Comparison of ENCODE assay signal across 16 cellular contexts in genomic region chr17:62674841-62675240, GRCh38. TPM values are rescaled to one million over a fixed set of nuclear protein-coding genes. Genes with fewer than 3 reads are reported as not detected.
DNase-seq lines count a peak whose midpoint lies in the region; ATAC-seq lines count a peak whose summit lies in the region.
"Had no signal": no experiment of that assay in that cellular context is flagged by ENCODE, and none has a peak within 500 bp of the region (broad histone marks: within the 10 kb centered on the region; RNA-seq: fewer than 3 reads in every experiment).

No MANE protein-coding gene starts in this region.

- no peak overlapping the region for H3K4me3 Mint-ChIP-seq in CD4-positive, alpha-beta memory T cell
- H3K4me3 Mint-ChIP-seq in activated CD8-positive, alpha-beta memory T cell treated with anti-CD3 and anti-CD28 coated beads, Interleukin-2, amount 10 ng/mL, durations not matched to agents 7 days and 5 days: no peak overlapping the region
- H3K4me3 Mint-ChIP-seq: CD4-positive, CD25-positive, alpha-beta regulatory T cell; IgD-negative memory B cell had no signal

- peaks cover 57% of the 10 kb centered on the region for H3K79me1 ChIP-seq in mesenchymal stem cell (replicated peaks; ENCODE audit: low read length, poor library complexity, severe bottlenecking)

- H3K14ac ChIP-seq in mesenchymal stem cell (ENCODE audit: low read length in 2 of 2): no peak overlapping the region

- no peak for ATAC-seq in right cardiac atrium
- ATAC-seq in Right ventricle myocardium inferior: no peak
- ATAC-seq in activated CD8-positive, alpha-beta memory T cell treated with anti-CD3 and anti-CD28 coated beads, Interleukin-2, amount 10 ng/mL, durations not matched to agents 7 days and 5 days: no peak
- no peak for ATAC-seq in HG03442 (IDR thresholded peaks at IDR 0.05; ENCODE audit: unreplicated experiment)

- peaks cover 0 to 3% of the 10 kb centered on the region in 2 donors for H3K36me3 Mint-ChIP-seq in CD4-positive, alpha-beta memory T cell
- H3K36me3 Mint-ChIP-seq in activated CD8-positive, alpha-beta memory T cell treated with anti-CD3 and anti-CD28 coated beads, Interleukin-2, amount 10 ng/mL, durations not matched to agents 7 days and 5 days: no peaks in the 10 kb centered on the region
- H3K36me3 Mint-ChIP-seq: CD4-positive, CD25-positive, alpha-beta regulatory T cell; IgD-negative memory B cell had no signal

- no peak overlapping the region for H3K4ac ChIP-seq in mesenchymal stem cell (ENCODE audit: low read depth in 1 of 2, low read length in 2 of 2)

- no peak overlapping the region for H4K91ac ChIP-seq in mesenchymal stem cell (ENCODE audit: low read length)

- H3K4me1 Mint-ChIP-seq in CD4-positive, alpha-beta memory T cell: peaks cover 0 to 4% (median 3%) of the 10 kb centered on the region in 4 donors
- no peaks in the 10 kb centered on the region for H3K4me1 Mint-ChIP-seq in activated CD8-positive, alpha-beta memory T cell treated with anti-CD3 and anti-CD28 coated beads, Interleukin-2, amount 10 ng/mL, durations not matched to agents 7 days and 5 days

- WGBS in right cardiac atrium: 83% methylated on average over 3 of the region's 3 CpGs
- WGBS in mesenchymal stem cell: 100% methylated on average over 2 of the region's 3 CpGs

- no peak overlapping the region for H3K4me2 ChIP-seq in mesenchymal stem cell (ENCODE audit: low read length, poor library complexity, severe bottlenecking)
- H3K4me2 ChIP-seq: BLaER1 treated with 17β-estradiol and CSF1 and Interleukin-3, amounts not matched to agents 10 nM and 100 nM had no signal

- POLR2A ChIA-PET in CD4-positive, alpha-beta memory T cell (lab: Charles Lee; ENCODE audit: partially characterized antibody): no interaction called here

- H2BK5ac ChIP-seq in mesenchymal stem cell (ENCODE audit: low read depth, low read length, poor library complexity, severe bottlenecking): no peak overlapping the region

- H3K9ac ChIP-seq in mesenchymal stem cell (ENCODE audit: low read length): peak overlapping the region; percentile 15
- H3K9ac ChIP-seq: GM23248 had no signal

- no peak overlapping the region for H3K18ac ChIP-seq in mesenchymal stem cell (ENCODE audit: low read depth in 1 of 2, low read length in 2 of 2)

- no peaks in the 10 kb centered on the region for H3K9me3 Mint-ChIP-seq in CD4-positive, alpha-beta memory T cell
- no peaks in the 10 kb centered on the region for H3K9me3 Mint-ChIP-seq in activated CD8-positive, alpha-beta memory T cell treated with anti-CD3 and anti-CD28 coated beads, Interleukin-2, amount 10 ng/mL, durations not matched to agents 7 days and 5 days (ENCODE audit: low read depth)
- H3K9me3 Mint-ChIP-seq: CD4-positive, CD25-positive, alpha-beta regulatory T cell; IgD-negative memory B cell had no signal

- no peak overlapping the region for H3K4me3 ChIP-seq in right cardiac atrium (ENCODE audit: low read length)
- no peak overlapping the region for H3K4me3 ChIP-seq in mesenchymal stem cell (ENCODE audit: insufficient read depth in 1 of 2, low read depth in 1 of 2, low read length in 2 of 2)
- no peak overlapping the region for H3K4me3 ChIP-seq in CD4-positive, alpha-beta memory T cell (ENCODE audit: low read length in 2 of 2)
- H3K4me3 ChIP-seq: BLaER1 treated with 17β-estradiol and CSF1 and Interleukin-3, amounts not matched to agents 10 nM and 100 nM; GM23248 had no signal

- no peak overlapping the region for H2BK120ac ChIP-seq in mesenchymal stem cell (ENCODE audit: low read depth, low read length)

- no peak overlapping the region for H3K23ac ChIP-seq in mesenchymal stem cell (ENCODE audit: low read length in 2 of 2)

- no peak overlapping the region for H3K27ac Mint-ChIP-seq in CD4-positive, alpha-beta memory T cell
- no peak overlapping the region for H3K27ac Mint-ChIP-seq in activated CD8-positive, alpha-beta memory T cell treated with anti-CD3 and anti-CD28 coated beads, Interleukin-2, amount 10 ng/mL, durations not matched to agents 7 days and 5 days
- H3K27ac Mint-ChIP-seq: IgD-negative memory B cell had no signal

- H3K4me1 ChIP-seq in right cardiac atrium (ENCODE audit: control insufficient read depth, insufficient read depth, low read length) (no peaks in the 10 kb centered on the region), mesenchymal stem cell (ENCODE audit: control insufficient read depth, insufficient read depth, low read depth, low read length) (peaks cover 6% of the 10 kb centered on the region)
- H3K4me1 ChIP-seq in CD4-positive, alpha-beta memory T cell (ENCODE audit: insufficient read depth, low read length): no peaks in the 10 kb centered on the region

- no peaks in the 10 kb centered on the region for H3K9me3 ChIP-seq in right cardiac atrium (ENCODE audit: control insufficient read depth, low read length)
- H3K9me3 ChIP-seq in mesenchymal stem cell (ENCODE audit: control insufficient read depth, low read length): no peaks in the 10 kb centered on the region
- no peaks in the 10 kb centered on the region for H3K9me3 ChIP-seq in CD4-positive, alpha-beta memory T cell (ENCODE audit: control insufficient read depth in 1 of 2, low read length in 2 of 2)
- H3K9me3 ChIP-seq: BLaER1 treated with 17β-estradiol and CSF1 and Interleukin-3, amounts not matched to agents 10 nM and 100 nM had no signal

- no peak overlapping the region for H4K8ac ChIP-seq in mesenchymal stem cell (ENCODE audit: low read length)

- no peaks in the 10 kb centered on the region for H3K27me3 Mint-ChIP-seq in CD4-positive, alpha-beta memory T cell
- no peaks in the 10 kb centered on the region for H3K27me3 Mint-ChIP-seq in activated CD8-positive, alpha-beta memory T cell treated with anti-CD3 and anti-CD28 coated beads, Interleukin-2, amount 10 ng/mL, durations not matched to agents 7 days and 5 days
- H3K27me3 Mint-ChIP-seq: CD4-positive, CD25-positive, alpha-beta regulatory T cell; IgD-negative memory B cell had no signal

- CTCF ChIA-PET in CD4-positive, alpha-beta memory T cell (lab: Charles Lee; ENCODE audit: partially characterized antibody): no interaction called here
- CTCF ChIA-PET in activated CD8-positive, alpha-beta memory T cell treated with anti-CD3 and anti-CD28 coated beads, Interleukin-2, amount 10 ng/mL, durations not matched to agents 7 days and 5 days (lab: Charles Lee): no interaction called here

- H2BK12ac ChIP-seq in mesenchymal stem cell (ENCODE audit: low read length in 2 of 2): no peak overlapping the region

- no peak overlapping the region for H3K27ac ChIP-seq in right cardiac atrium (ENCODE audit: low read length)
- H3K27ac ChIP-seq in mesenchymal stem cell (ENCODE audit: low read length, poor library complexity, severe bottlenecking): no peak overlapping the region
- no peak overlapping the region for H3K27ac ChIP-seq in CD4-positive, alpha-beta memory T cell (ENCODE audit: low read depth, low read length)
- H3K27ac ChIP-seq: GM23248 had no signal

- DNase-seq in right cardiac atrium (peak in 2 of 3 donors; percentile 35 to 47), Right ventricle myocardium inferior (ENCODE audit: missing footprints) (no peak), mesenchymal stem cell (no peak), posterior vena cava (ENCODE audit: low spot score) (peak; percentile 77)
- DNase-seq in CD4-positive, alpha-beta memory T cell: no peak
- no peak for DNase-seq in activated CD8-positive, alpha-beta memory T cell treated with anti-CD3 and anti-CD28 coated beads, Interleukin-2, amount 10 ng/mL, durations not matched to agents 7 days and 5 days
- DNase-seq: 8988T; AML-193; CD4-positive, CD25-positive, alpha-beta regulatory T cell; DMS53; GF-D8; GM23248; KG1 had no signal

- H2AK5ac ChIP-seq in mesenchymal stem cell (ENCODE audit: low read length, severe bottlenecking): no peak overlapping the region

- H2AFZ ChIP-seq in mesenchymal stem cell (ENCODE audit: low read depth, low read length): no peak overlapping the region
- H2AFZ ChIP-seq: GM23248 had no signal

- H3K27me3 ChIP-seq in right cardiac atrium (ENCODE audit: control insufficient read depth, insufficient read depth) (no peaks in the 10 kb centered on the region), mesenchymal stem cell (ENCODE audit: control insufficient read depth in 1 of 2, insufficient read depth in 1 of 2, low read length in 2 of 2) (no peaks in the 10 kb centered on the region)
- no peaks in the 10 kb centered on the region for H3K27me3 ChIP-seq in CD4-positive, alpha-beta memory T cell (ENCODE audit: insufficient read depth, low read length)
- H3K27me3 ChIP-seq: BLaER1 treated with 17β-estradiol and CSF1 and Interleukin-3, amounts not matched to agents 10 nM and 100 nM had no signal

- H2BK15ac ChIP-seq in mesenchymal stem cell (ENCODE audit: low read depth, poor library complexity, severe bottlenecking): no peak overlapping the region

- H3K36me3 ChIP-seq in mesenchymal stem cell (ENCODE audit: control insufficient read depth in 1 of 2, insufficient read depth in 2 of 2, low read depth in 1 of 2, low read length in 2 of 2): peaks cover 91% of the 10 kb centered on the region in 2 experiments
- no peaks in the 10 kb centered on the region for H3K36me3 ChIP-seq in CD4-positive, alpha-beta memory T cell (ENCODE audit: insufficient read depth, low read length)

- intact Hi-C loops in right cardiac atrium (cut with DNase I) (loop anchor here in 1 of 4 donors (10.0 kb wide), 1 partner anchor 730 kb away; no protein-coding TSS in a partner anchor), Right ventricle myocardium inferior (cut with DNase I) (loop anchor here (10.0 kb wide), 1 partner anchor 730 kb away; no protein-coding TSS in a partner anchor), posterior vena cava (cut with DNase I) (no loop called here)
- intact Hi-C loops in CD4-positive, alpha-beta memory T cell (cut with micrococcal nuclease): no loop called here

RNA-seq across cellular contexts. Expression of gene MRC2, which starts 47.4 kb away (rescaled TPM):
- total RNA-seq in right cardiac atrium (10 to 100 TPM; 33.7 to 91.9 (median 56.4) TPM), Right ventricle myocardium inferior (33.8 TPM), posterior vena cava (100 to 1,000 TPM in 1 of 2 donors, 10 to 100 TPM in 1; 60.3 to 130 TPM)
- polyA plus RNA-seq in right cardiac atrium: 36.7 TPM
- polyA plus RNA-seq in mesenchymal stem cell (2013, experiment 1 of 2): 173 TPM
- 168 TPM for polyA plus RNA-seq in mesenchymal stem cell (2013, experiment 2 of 2)
- 1 to 10 TPM; 6.7 to 8.7 TPM for total RNA-seq in CD4-positive, alpha-beta memory T cell
- under 1 TPM in 1 of 2 donors, not detected in 1; 0.71 TPM for polyA plus RNA-seq in CD4-positive, alpha-beta memory T cell
- 1 to 10 TPM in 1 of 2 experiments, under 1 TPM in 1; 0.61 to 4.7 TPM for total RNA-seq in activated CD8-positive, alpha-beta memory T cell treated with anti-CD3 and anti-CD28 coated beads, Interleukin-2, amount 10 ng/mL, durations not matched to agents 7 days and 5 days

Comparison
In these comparisons a context has a peak if more than half of its experiments do, and no peak if none do; other contexts are left out.
1. DNase-seq: peak in right cardiac atrium (2 of 3) and posterior vena cava (single experiment); none in Right ventricle myocardium inferior (single experiment), mesenchymal stem cell (single experiment), CD4-positive, alpha-beta memory T cell (0 of 5) and activated CD8-positive, alpha-beta memory T cell treated with anti-CD3 and anti-CD28 coated beads, Interleukin-2, amount 10 ng/mL, durations not matched to agents 7 days and 5 days (single experiment).